Comparison of ENCODE assay signal across 8 cellular contexts in genomic region chr7:4642468-4643203, GRCh38. TPM values are rescaled to one million over a fixed set of nuclear protein-coding genes. Genes with fewer than 3 reads are reported as not detected.
DNase-seq lines count a peak whose midpoint lies in the region; ATAC-seq, FAIRE-seq and TF ChIP-seq lines count a peak whose summit lies in the region.

No MANE protein-coding gene starts in this region.

- no peaks in the 10 kb centered on the region for H3K27me3 ChIP-seq in thoracic aorta (replicated peaks; ENCODE audit: insufficient read depth)

- no peaks in the 10 kb centered on the region for H3K36me3 ChIP-seq in kidney (ENCODE audit: control insufficient read depth in 1 of 2, insufficient read depth in 2 of 2, low read length in 2 of 2)
- no peaks in the 10 kb centered on the region for H3K36me3 ChIP-seq in thoracic aorta

- H3K4me1 ChIP-seq in kidney (ENCODE audit: control insufficient read depth in 1 of 2, insufficient read depth in 1 of 2, low read depth in 1 of 2, low read length in 2 of 2) (peaks cover 0 to 2% of the 10 kb centered on the region in 2 donors), thoracic aorta (ENCODE audit: control insufficient read depth in 1 of 2, low read depth in 2 of 2) (peaks cover 8 to 12% of the 10 kb centered on the region in 2 donors)

- intact Hi-C loops in kidney (cut with DNase I): no loop called here

- peak overlapping the region; percentile 97 for H3K27ac Mint-ChIP-seq in activated T-cell treated with anti-CD3 and anti-CD28 coated beads, Interleukin-2, amount 50 U/mL, for 24 hours
- peak overlapping the region; percentile 93 to 99 for H3K27ac Mint-ChIP-seq in activated naive CD4-positive, alpha-beta T cell treated with anti-CD3 and anti-CD28 coated beads, Interleukin-2, amount 50 U/mL, for 72 hours

- H3K4me3 Mint-ChIP-seq in activated T-cell treated with anti-CD3 and anti-CD28 coated beads, Interleukin-2, amount 50 U/mL, for 24 hours: peak overlapping the region; percentile 91

- H3K27ac ChIP-seq in kidney (ENCODE audit: low read depth in 2 of 2, low read length in 2 of 2) (peak overlapping the region; percentile 83 to 92), thoracic aorta (peak overlapping the region; percentile 79 to 94)

- TF ChIP-seq POLR2A in GM18505 (IDR thresholded peaks at IDR 0.05; ENCODE audit: borderline replicate concordance, extremely low read depth, insufficient read depth, insufficient read length): no peak

- ATAC-seq in activated naive CD4-positive, alpha-beta T cell treated with anti-CD3 and anti-CD28 coated beads, Interleukin-2, amount 50 U/mL, for 72 hours: no peak
- ATAC-seq in thoracic aorta (ENCODE audit: insufficient number of reproducible peaks, low FRiP score, low read depth) (no peak), GM18505 (IDR thresholded peaks at IDR 0.05; ENCODE audit: unreplicated experiment) (no peak)

- H3K9me3 ChIP-seq in kidney (ENCODE audit: control insufficient read depth in 1 of 2, low read length in 2 of 2) (no peaks in the 10 kb centered on the region), thoracic aorta (no peaks in the 10 kb centered on the region)

- H3K27me3 Mint-ChIP-seq in activated T-cell treated with anti-CD3 and anti-CD28 coated beads, Interleukin-2, amount 50 U/mL, for 24 hours: no peaks in the 10 kb centered on the region

- H3K36me3 Mint-ChIP-seq in activated T-cell treated with anti-CD3 and anti-CD28 coated beads, Interleukin-2, amount 50 U/mL, for 24 hours (ENCODE audit: low read depth): peaks cover 8% of the 10 kb centered on the region
- peaks cover 6 to 8% of the 10 kb centered on the region in 2 donors for H3K36me3 Mint-ChIP-seq in activated naive CD4-positive, alpha-beta T cell treated with anti-CD3 and anti-CD28 coated beads, Interleukin-2, amount 50 U/mL, for 72 hours

- no peak for DNase-seq in activated T-cell treated with anti-CD3 and anti-CD28 coated beads, Interleukin-2, amount 50 U/mL, for 24 hours
- no peak for DNase-seq in activated T-cell treated with anti-CD3 and anti-CD28 coated beads for 4 hours
- no peak for DNase-seq in activated naive CD4-positive, alpha-beta T cell treated with anti-CD3 and anti-CD28 coated beads, Interleukin-2, amount 50 U/mL, for 72 hours (ENCODE audit: low spot score in 2 of 2)
- peak; percentile 50 for DNase-seq in kidney
- no peak for DNase-seq in thoracic aorta (ENCODE audit: low spot score)
- DNase-seq in NCI-H510A (lab: John Stamatoyannopoulos, UW): no peak
- DNase-seq in COR-L47 (lab: John Stamatoyannopoulos, UW): no peak

- H3K9ac ChIP-seq in kidney (ENCODE audit: low read length in 2 of 2): peak overlapping the region; percentile 41 to 81

- no peak for FAIRE-seq in kidney (lab: Jason Lieb, UNC)

- H3K4me3 ChIP-seq in kidney (ENCODE audit: low read length in 2 of 2) (peak overlapping the region; percentile 74 to 83), thoracic aorta (peak overlapping the region; percentile 87)

- H3K4me1 Mint-ChIP-seq in activated T-cell treated with anti-CD3 and anti-CD28 coated beads, Interleukin-2, amount 50 U/mL, for 24 hours (ENCODE audit: low read depth): peaks cover 15% of the 10 kb centered on the region

- no peaks in the 10 kb centered on the region for H3K9me3 Mint-ChIP-seq in activated T-cell treated with anti-CD3 and anti-CD28 coated beads, Interleukin-2, amount 50 U/mL, for 24 hours
- H3K9me3 Mint-ChIP-seq in activated naive CD4-positive, alpha-beta T cell treated with anti-CD3 and anti-CD28 coated beads, Interleukin-2, amount 50 U/mL, for 72 hours: no peaks in the 10 kb centered on the region

- TF ChIP-seq CTCF in kidney (IDR thresholded peaks at IDR 0.05; ENCODE audit: borderline replicate concordance, extremely low read depth, insufficient read depth) (no peak), thoracic aorta (IDR thresholded peaks at IDR 0.05) (no peak)

RNA-seq across cellular contexts. Expression of gene FOXK1, which starts 39.5 kb away (rescaled TPM):
- total RNA-seq in activated naive CD4-positive, alpha-beta T cell treated with anti-CD3 and anti-CD28 coated beads, Interleukin-2, amount 50 U/mL, for 72 hours: 10 to 100 TPM; 37.1 to 40.5 TPM
- total RNA-seq in kidney (44.2 TPM), thoracic aorta (10 to 100 TPM; 34.3 to 62.4 TPM)
- 3.9 TPM for polyA plus RNA-seq in kidney (ENCODE audit: insufficient read depth, low read depth, low replicate concordance)
